ENCODE assay signal across 1 cellular context in the genomic region with DNA sequence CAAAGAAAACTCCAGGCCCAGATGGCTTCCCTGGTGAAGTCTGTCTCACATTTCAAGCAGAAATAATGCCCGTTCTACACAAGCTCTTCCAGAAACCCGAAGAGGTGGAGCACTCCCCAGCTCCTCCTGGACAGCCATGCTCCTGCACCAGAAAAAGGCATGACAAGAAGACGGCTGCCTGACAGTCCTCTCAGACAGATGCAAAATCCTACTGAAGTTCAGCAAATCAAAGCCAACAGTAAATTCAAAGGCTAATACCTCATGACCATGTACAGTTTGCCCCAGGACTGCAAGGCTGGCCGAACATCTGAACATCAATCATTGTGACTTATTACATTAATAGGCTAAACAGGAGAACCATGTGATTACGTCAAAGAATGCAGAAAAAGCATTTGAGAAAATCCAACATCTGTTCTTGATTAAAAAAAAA.
TF ChIP-seq lines count a peak whose summit lies in the region.

No MANE protein-coding gene starts in this region.

TF ChIP-seq in SK-N-SH treated with all-trans-retinoic acid at 6 μM for 48 hours, 23 proteins besides CTCF, POLR2A, EP300 and RAD21 (continued from another document):
- TF ChIP-seq, protein P1, sequence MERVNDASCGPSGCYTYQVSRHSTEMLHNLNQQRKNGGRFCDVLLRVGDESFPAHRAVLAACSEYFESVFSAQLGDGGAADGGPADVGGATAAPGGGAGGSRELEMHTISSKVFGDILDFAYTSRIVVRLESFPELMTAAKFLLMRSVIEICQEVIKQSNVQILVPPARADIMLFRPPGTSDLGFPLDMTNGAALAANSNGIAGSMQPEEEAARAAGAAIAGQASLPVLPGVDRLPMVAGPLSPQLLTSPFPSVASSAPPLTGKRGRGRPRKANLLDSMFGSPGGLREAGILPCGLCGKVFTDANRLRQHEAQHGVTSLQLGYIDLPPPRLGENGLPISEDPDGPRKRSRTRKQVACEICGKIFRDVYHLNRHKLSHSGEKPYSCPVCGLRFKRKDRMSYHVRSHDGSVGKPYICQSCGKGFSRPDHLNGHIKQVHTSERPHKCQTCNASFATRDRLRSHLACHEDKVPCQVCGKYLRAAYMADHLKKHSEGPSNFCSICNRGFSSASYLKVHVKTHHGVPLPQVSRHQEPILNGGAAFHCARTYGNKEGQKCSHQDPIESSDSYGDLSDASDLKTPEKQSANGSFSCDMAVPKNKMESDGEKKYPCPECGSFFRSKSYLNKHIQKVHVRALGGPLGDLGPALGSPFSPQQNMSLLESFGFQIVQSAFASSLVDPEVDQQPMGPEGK (CRISPR knock-in tag; IDR thresholded peaks at IDR 0.05; ENCODE audit: borderline replicate concordance): no peak
- TF ChIP-seq, protein P2, sequence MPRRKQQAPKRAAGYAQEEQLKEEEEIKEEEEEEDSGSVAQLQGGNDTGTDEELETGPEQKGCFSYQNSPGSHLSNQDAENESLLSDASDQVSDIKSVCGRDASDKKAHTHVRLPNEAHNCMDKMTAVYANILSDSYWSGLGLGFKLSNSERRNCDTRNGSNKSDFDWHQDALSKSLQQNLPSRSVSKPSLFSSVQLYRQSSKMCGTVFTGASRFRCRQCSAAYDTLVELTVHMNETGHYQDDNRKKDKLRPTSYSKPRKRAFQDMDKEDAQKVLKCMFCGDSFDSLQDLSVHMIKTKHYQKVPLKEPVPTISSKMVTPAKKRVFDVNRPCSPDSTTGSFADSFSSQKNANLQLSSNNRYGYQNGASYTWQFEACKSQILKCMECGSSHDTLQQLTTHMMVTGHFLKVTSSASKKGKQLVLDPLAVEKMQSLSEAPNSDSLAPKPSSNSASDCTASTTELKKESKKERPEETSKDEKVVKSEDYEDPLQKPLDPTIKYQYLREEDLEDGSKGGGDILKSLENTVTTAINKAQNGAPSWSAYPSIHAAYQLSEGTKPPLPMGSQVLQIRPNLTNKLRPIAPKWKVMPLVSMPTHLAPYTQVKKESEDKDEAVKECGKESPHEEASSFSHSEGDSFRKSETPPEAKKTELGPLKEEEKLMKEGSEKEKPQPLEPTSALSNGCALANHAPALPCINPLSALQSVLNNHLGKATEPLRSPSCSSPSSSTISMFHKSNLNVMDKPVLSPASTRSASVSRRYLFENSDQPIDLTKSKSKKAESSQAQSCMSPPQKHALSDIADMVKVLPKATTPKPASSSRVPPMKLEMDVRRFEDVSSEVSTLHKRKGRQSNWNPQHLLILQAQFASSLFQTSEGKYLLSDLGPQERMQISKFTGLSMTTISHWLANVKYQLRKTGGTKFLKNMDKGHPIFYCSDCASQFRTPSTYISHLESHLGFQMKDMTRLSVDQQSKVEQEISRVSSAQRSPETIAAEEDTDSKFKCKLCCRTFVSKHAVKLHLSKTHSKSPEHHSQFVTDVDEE (CRISPR knock-in tag; IDR thresholded peaks at IDR 0.05): peak; percentile 85; the same call in 1 of the 2 replicates
- TF ChIP-seq BACH2 (CRISPR knock-in tag; IDR thresholded peaks at IDR 0.05; ENCODE audit: borderline replicate concordance) (no peak), ISL1 (CRISPR knock-in tag; IDR thresholded peaks at IDR 0.05) (peak; percentile 69), GLIS3 (CRISPR knock-in tag; IDR thresholded peaks at IDR 0.05) (no peak), ZNF8 (CRISPR knock-in tag; IDR thresholded peaks at IDR 0.05) (no peak), ARNTL (CRISPR knock-in tag; IDR thresholded peaks at IDR 0.05; ENCODE audit: borderline replicate concordance, low read depth) (no peak), TCF4 (CRISPR knock-in tag; IDR thresholded peaks at IDR 0.05; ENCODE audit: borderline replicate concordance) (peak; percentile 91), OSR1 (CRISPR knock-in tag; IDR thresholded peaks at IDR 0.05) (no peak), ESRRG (CRISPR knock-in tag; IDR thresholded peaks at IDR 0.05) (no peak), ZC3H10 (CRISPR knock-in tag; IDR thresholded peaks at IDR 0.05) (peak; percentile 26; the same call in 1 of the 2 replicates), PPARA (CRISPR knock-in tag; IDR thresholded peaks at IDR 0.05; ENCODE audit: borderline replicate concordance) (no peak), ZNF70 (CRISPR knock-in tag; IDR thresholded peaks at IDR 0.05) (no peak), CSDC2 (CRISPR knock-in tag; IDR thresholded peaks at IDR 0.05) (no peak), ZNF565 (CRISPR knock-in tag; conservative IDR thresholded peaks at IDR 0.05; ENCODE audit: low read depth) (no peak), SNAI2 (CRISPR knock-in tag; IDR thresholded peaks at IDR 0.05) (peak; percentile 55; the same call in 1 of the 2 replicates), TOX (CRISPR knock-in tag; IDR thresholded peaks at IDR 0.05; ENCODE audit: borderline replicate concordance) (no peak)
- TF ChIP-seq, protein P3, sequence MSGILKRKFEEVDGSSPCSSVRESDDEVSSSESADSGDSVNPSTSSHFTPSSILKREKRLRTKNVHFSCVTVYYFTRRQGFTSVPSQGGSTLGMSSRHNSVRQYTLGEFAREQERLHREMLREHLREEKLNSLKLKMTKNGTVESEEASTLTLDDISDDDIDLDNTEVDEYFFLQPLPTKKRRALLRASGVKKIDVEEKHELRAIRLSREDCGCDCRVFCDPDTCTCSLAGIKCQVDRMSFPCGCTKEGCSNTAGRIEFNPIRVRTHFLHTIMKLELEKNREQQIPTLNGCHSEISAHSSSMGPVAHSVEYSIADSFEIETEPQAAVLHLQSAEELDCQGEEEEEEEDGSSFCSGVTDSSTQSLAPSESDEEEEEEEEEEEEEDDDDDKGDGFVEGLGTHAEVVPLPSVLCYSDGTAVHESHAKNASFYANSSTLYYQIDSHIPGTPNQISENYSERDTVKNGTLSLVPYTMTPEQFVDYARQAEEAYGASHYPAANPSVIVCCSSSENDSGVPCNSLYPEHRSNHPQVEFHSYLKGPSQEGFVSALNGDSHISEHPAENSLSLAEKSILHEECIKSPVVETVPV (CRISPR knock-in tag; IDR thresholded peaks at IDR 0.05): no peak
- TF ChIP-seq, protein P4, sequence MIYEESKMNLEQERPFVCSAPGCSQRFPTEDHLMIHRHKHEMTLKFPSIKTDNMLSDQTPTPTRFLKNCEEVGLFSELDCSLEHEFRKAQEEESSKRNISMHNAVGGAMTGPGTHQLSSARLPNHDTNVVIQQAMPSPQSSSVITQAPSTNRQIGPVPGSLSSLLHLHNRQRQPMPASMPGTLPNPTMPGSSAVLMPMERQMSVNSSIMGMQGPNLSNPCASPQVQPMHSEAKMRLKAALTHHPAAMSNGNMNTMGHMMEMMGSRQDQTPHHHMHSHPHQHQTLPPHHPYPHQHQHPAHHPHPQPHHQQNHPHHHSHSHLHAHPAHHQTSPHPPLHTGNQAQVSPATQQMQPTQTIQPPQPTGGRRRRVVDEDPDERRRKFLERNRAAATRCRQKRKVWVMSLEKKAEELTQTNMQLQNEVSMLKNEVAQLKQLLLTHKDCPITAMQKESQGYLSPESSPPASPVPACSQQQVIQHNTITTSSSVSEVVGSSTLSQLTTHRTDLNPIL (CRISPR knock-in tag; IDR thresholded peaks at IDR 0.05; ENCODE audit: low read depth): 0 out of 2 replicates have a peak, but pooled peaks have one; percentile 61
TF ChIP-seq in SK-N-SH treated with all-trans-retinoic acid at 6 μM for 48 hours: peak in this region for 6.
